9 cellular contexts compared by ENCODE assay signal in the genomic region with DNA sequence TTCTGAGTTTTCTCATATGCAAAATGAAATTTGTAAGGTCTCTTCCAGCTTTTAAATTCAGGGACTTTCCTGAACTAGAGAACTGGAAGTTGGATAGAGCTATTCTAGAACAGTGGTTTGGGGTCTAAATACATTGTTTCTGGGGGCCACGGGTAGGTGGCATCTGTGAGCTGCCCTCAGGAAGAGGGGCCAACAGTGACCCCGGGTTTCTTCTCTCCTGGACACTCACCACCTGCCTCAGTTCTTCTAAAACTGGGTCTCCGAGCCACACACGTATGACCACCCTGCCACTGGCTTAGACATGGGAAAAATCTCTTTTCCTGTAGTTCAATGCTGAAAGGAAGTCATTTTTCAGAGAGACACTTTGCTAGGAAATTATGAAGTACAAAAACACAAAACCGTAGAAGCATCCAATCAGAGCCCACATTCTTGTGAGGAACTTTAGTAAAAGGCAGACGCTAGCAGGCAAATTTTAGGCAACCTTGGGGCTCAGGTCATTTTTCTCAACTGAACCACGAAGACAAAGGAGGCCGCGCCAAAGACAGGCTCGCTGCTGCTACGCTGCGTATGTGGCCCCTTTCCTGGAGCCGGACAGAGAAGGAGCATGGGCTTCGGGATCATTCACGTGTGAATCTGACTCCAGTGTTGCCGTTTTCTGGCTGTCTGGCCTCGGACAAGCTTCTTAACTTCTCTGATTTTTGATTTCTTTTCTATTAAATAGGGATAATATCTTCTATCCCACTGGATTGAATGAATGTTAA. TPM values are rescaled to one million over a fixed set of nuclear protein-coding genes. Genes with fewer than 3 reads are reported as not detected.
A peak's percentile ranks its signal among the peaks of the same experiment; 100 is the strongest.
DNase-seq lines count a peak whose midpoint lies in the region; ATAC-seq and TF ChIP-seq lines count a peak whose summit lies in the region.
"Had no signal": no experiment of that assay in that cellular context is flagged by ENCODE, and none has a peak within 500 bp of the region (broad histone marks: within the 10 kb centered on the region; RNA-seq: fewer than 3 reads in every experiment).

No MANE protein-coding gene starts in this region.

- H3K9me3 ChIP-seq in suprapubic skin (no peaks in the 10 kb centered on the region), body of pancreas (no peaks in the 10 kb centered on the region)

- H3K36me3 ChIP-seq in suprapubic skin, result no peaks in the 10 kb centered on the region
- no peaks in the 10 kb centered on the region for H3K36me3 ChIP-seq in body of pancreas (replicated peaks in 1 of 2; ENCODE audit: insufficient read depth in 1 of 2, low read depth in 2 of 2)

- intact Hi-C loops in body of pancreas (cut with DNase I), result no loop called here

- H3K27me3 ChIP-seq in suprapubic skin (no peaks in the 10 kb centered on the region), body of pancreas (no peaks in the 10 kb centered on the region)

- peak overlapping the region in 3 of 4 donors; percentile 24 to 92 (median 71) for H3K4me3 Mint-ChIP-seq in IgD-negative memory B cell

- H3K27ac ChIP-seq in cingulate gyrus (ENCODE audit: low read depth, low read length), result peak overlapping the region; percentile 15
- H3K27ac ChIP-seq in suprapubic skin, result peak overlapping the region; percentile 68
- no peak overlapping the region for H3K27ac ChIP-seq in body of pancreas

- H3K36me3 Mint-ChIP-seq in IgD-negative memory B cell, result no peaks in the 10 kb centered on the region

- H3K4me1 Mint-ChIP-seq in IgD-negative memory B cell, result peaks cover 7 to 11% (median 8%) of the 10 kb centered on the region in 3 donors

- no peaks in the 10 kb centered on the region for H3K9me3 Mint-ChIP-seq in IgD-negative memory B cell

- no peak for TF ChIP-seq POLR2A in suprapubic skin (IDR thresholded peaks at IDR 0.05)
- no peak for TF ChIP-seq POLR2A in body of pancreas (IDR thresholded peaks at IDR 0.05)

- no peak overlapping the region for H3K27ac Mint-ChIP-seq in IgD-negative memory B cell

- ATAC-seq in body of pancreas, result no peak

- TF ChIP-seq EP300 in suprapubic skin (IDR thresholded peaks at IDR 0.05), result no peak

- peaks cover 30% of the 10 kb centered on the region for H3K4me1 ChIP-seq in suprapubic skin
- H3K4me1 ChIP-seq in body of pancreas, result peaks cover 14% of the 10 kb centered on the region

- peaks cover 6% of the 10 kb centered on the region for H3K27me3 Mint-ChIP-seq in IgD-negative memory B cell

- no peak overlapping the region for H3K4me3 ChIP-seq in suprapubic skin
- no peak overlapping the region for H3K4me3 ChIP-seq in body of pancreas

- no peak for TF ChIP-seq CTCF in suprapubic skin (IDR thresholded peaks at IDR 0.05)
- TF ChIP-seq CTCF in body of pancreas (IDR thresholded peaks at IDR 0.05), result no peak

- WGBS in suprapubic skin, result 72% methylated on average over 17 of the region's 17 CpGs
- WGBS in body of pancreas, 2 donors, result 76 to 78% methylated on average over 17 of the region's 17 CpGs

- DNase-seq in myocyte (ENCODE audit: low read depth), result peak; percentile 26
- no peak for DNase-seq in suprapubic skin (ENCODE audit: low spot score in 2 of 2)
- no peak for DNase-seq in GF-D8 (lab: John Stamatoyannopoulos, UW)
- no peak for DNase-seq in stimulated activated CD4-positive, alpha-beta T cell treated with anti-CD3 and anti-CD28 coated beads, Interleukin-4, amount 100 ng/mL, for 24 hours
- DNase-seq in body of pancreas, result no peak
- DNase-seq: activated CD4-positive, alpha-beta T cell treated with anti-CD3 and anti-CD28 coated beads for 1 hour; Karpas-422 had no signal

RNA-seq across cellular contexts. Expression of a gene that starts 50.5 kb away (rescaled TPM):
- not detected for polyA plus RNA-seq in IgD-negative memory B cell
- total RNA-seq in myocyte (0.31 and 1.4 TPM in 2 replicates), suprapubic skin (1 to 10 TPM in 2 of 4 donors, under 1 TPM in 2; 0.38 to 3.8 (median 2.1) TPM), body of pancreas (1 to 10 TPM in 1 of 2 donors, under 1 TPM in 1; under 0.01 to 1.8 TPM)
- 0.43 TPM for polyA plus RNA-seq in myocyte (2012)

Comparison
In these comparisons a context has a peak if more than half of its experiments do, and no peak if none do; other contexts are left out.
1. H3K27ac ChIP-seq: peak in cingulate gyrus (single experiment) and suprapubic skin (single experiment); none in body of pancreas (0 of 4).